8 cellular contexts compared by ENCODE assay signal in the genomic region with DNA sequence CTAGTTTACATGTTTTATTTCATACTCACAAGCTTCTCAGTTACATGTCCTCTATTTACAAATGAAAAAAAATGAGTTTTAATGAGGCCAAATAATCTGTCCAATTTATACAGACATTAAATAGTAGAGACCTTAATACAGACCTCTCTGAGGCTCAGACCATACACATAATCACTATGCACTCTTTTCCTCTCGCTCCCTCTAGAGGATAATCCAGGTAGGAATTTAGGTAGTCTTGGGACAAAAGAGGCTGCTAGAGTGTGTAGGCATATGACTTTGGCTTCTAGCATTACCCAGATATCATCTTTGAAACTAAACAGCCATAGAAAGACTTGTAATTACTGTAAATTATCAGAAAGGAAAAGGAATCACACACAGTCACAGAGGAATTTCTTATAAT.
DNase-seq lines count a peak whose midpoint lies in the region; ATAC-seq and TF ChIP-seq lines count a peak whose summit lies in the region.

No MANE protein-coding gene starts in this region.

- no peak overlapping the region for H3K27ac ChIP-seq in VCaP
- no peak overlapping the region for H3K27ac ChIP-seq in CD4-positive, alpha-beta T cell (ENCODE audit: low read depth, low read length)

- CTCF ChIA-PET in CD4-positive, alpha-beta T cell (lab: Charles Lee) = no interaction called here
- CTCF ChIA-PET in activated CD4-positive, alpha-beta T cell treated with anti-CD3 and anti-CD28 coated beads, Interleukin-2, amount 10 ng/mL, durations not matched to agents 7 days and 5 days (lab: Charles Lee) = no interaction called here

- POLR2A ChIA-PET in CD4-positive, alpha-beta T cell (lab: Charles Lee) = no interaction called here
- POLR2A ChIA-PET in activated CD4-positive, alpha-beta T cell treated with anti-CD3 and anti-CD28 coated beads, Interleukin-2, amount 10 ng/mL, durations not matched to agents 7 days and 5 days (lab: Charles Lee) = no interaction called here

- intact Hi-C loops in CD4-positive, alpha-beta T cell (cut with DNase I, micrococcal nuclease) = no loop called here

- ATAC-seq in HG03565 (IDR thresholded peaks at IDR 0.05; ENCODE audit: unreplicated experiment) (peak; percentile 65), GM19397 (IDR thresholded peaks at IDR 0.05; ENCODE audit: unreplicated experiment) (no peak)
- no peak for ATAC-seq in CD4-positive, alpha-beta T cell (ENCODE audit: poor library complexity)

- no peaks in the 10 kb centered on the region for H3K36me3 ChIP-seq in kidney epithelial cell (ENCODE audit: control insufficient read depth, insufficient read depth, low read length)

- H3K4me3 Mint-ChIP-seq in CD4-positive, alpha-beta T cell = no peak overlapping the region
- no peak overlapping the region for H3K4me3 Mint-ChIP-seq in activated CD4-positive, alpha-beta T cell treated with anti-CD3 and anti-CD28 coated beads, Interleukin-2, amount 10 ng/mL, durations not matched to agents 7 days and 5 days

- H3K9me3 Mint-ChIP-seq in CD4-positive, alpha-beta T cell = no peaks in the 10 kb centered on the region
- H3K9me3 Mint-ChIP-seq in activated CD4-positive, alpha-beta T cell treated with anti-CD3 and anti-CD28 coated beads, Interleukin-2, amount 10 ng/mL, durations not matched to agents 7 days and 5 days = no peaks in the 10 kb centered on the region

- in situ Hi-C loops in Caki2 (cut with HindIII; ENCODE audit: low pct_unique_long_range_greater_than_20kb, low sequenced_read_pairs) = no loop called here

- H3K9me3 ChIP-seq in CD4-positive, alpha-beta T cell (ENCODE audit: control insufficient read depth, low read length) = no peaks in the 10 kb centered on the region

- peaks cover 27% of the 10 kb centered on the region for H3K27me3 Mint-ChIP-seq in CD4-positive, alpha-beta T cell
- peaks cover 9% of the 10 kb centered on the region for H3K27me3 Mint-ChIP-seq in activated CD4-positive, alpha-beta T cell treated with anti-CD3 and anti-CD28 coated beads, Interleukin-2, amount 10 ng/mL, durations not matched to agents 7 days and 5 days

- H3K27me3 ChIP-seq in kidney epithelial cell (ENCODE audit: control insufficient read depth, insufficient read depth, low read length) = no peaks in the 10 kb centered on the region
- H3K27me3 ChIP-seq in CD4-positive, alpha-beta T cell (ENCODE audit: control insufficient read depth, insufficient read depth, low read length) = peaks cover 5% of the 10 kb centered on the region

- DNase-seq in Caki2 (ENCODE audit: low read depth) (peak; percentile 33), kidney epithelial cell (ENCODE audit: low read depth) (no peak)
- DNase-seq in CD4-positive, alpha-beta T cell = no peak
- DNase-seq in activated CD8-positive, alpha-beta memory T cell treated with anti-CD3 and anti-CD28 coated beads, Interleukin-2, amount 50 U/mL, for 4 hours = no peak
- no peak for DNase-seq in activated CD4-positive, alpha-beta T cell treated with anti-CD3 and anti-CD28 coated beads, Interleukin-2, amount 10 ng/mL, durations not matched to agents 7 days and 5 days

- no peaks in the 10 kb centered on the region for H3K36me3 Mint-ChIP-seq in CD4-positive, alpha-beta T cell (ENCODE audit: low read depth)
- H3K36me3 Mint-ChIP-seq in activated CD4-positive, alpha-beta T cell treated with anti-CD3 and anti-CD28 coated beads, Interleukin-2, amount 10 ng/mL, durations not matched to agents 7 days and 5 days (ENCODE audit: low read depth) = no peaks in the 10 kb centered on the region

- H3K4me1 Mint-ChIP-seq in CD4-positive, alpha-beta T cell (ENCODE audit: low read depth) = no peaks in the 10 kb centered on the region
- H3K4me1 Mint-ChIP-seq in activated CD4-positive, alpha-beta T cell treated with anti-CD3 and anti-CD28 coated beads, Interleukin-2, amount 10 ng/mL, durations not matched to agents 7 days and 5 days = no peaks in the 10 kb centered on the region

- TF ChIP-seq CTCF in VCaP (conservative IDR thresholded peaks at IDR 0.05) (peak; percentile 88), kidney epithelial cell (IDR thresholded peaks at IDR 0.05; ENCODE audit: insufficient read depth, low read length, poor library complexity, severe bottlenecking) (peak; percentile 65)
- no peak for TF ChIP-seq CTCF in CD4-positive, alpha-beta T cell (IDR thresholded peaks at IDR 0.05)

- H3K4me3 ChIP-seq in kidney epithelial cell (ENCODE audit: low read depth, low read length) = no peak overlapping the region

- H3K27ac Mint-ChIP-seq in CD4-positive, alpha-beta T cell = no peak overlapping the region
- no peak overlapping the region for H3K27ac Mint-ChIP-seq in activated CD4-positive, alpha-beta T cell treated with anti-CD3 and anti-CD28 coated beads, Interleukin-2, amount 10 ng/mL, durations not matched to agents 7 days and 5 days
